In the genomic region with DNA sequence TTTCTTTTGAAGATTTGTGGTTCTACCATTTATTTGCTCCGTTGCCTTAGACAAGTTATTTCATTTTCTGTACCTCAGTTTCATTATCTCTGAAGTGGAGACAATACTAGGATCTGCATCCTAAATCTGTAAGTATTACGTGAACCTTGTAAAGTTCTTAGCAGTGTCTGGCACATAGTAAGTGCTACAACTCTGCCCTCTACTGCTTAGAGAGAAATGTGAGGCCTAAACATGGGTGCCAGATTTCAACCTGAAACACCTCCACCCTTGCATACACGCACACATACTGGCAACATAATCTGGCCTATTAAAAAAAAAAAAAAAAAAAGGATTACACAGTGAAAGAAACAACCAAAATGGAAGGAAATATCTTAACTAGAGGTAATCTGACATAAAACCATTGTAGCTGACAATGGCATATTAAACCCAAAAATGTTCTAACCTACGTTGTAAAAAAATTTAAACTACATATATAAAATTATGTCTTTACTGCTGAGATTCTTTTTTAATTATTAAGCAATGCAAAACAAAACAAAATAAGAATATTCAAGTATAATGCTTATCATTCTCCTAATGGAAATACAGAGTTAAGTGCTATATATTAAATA, we compare ENCODE assay signal across 8 cellular contexts.
DNase-seq lines count a peak whose midpoint lies in the region; ATAC-seq and TF ChIP-seq lines count a peak whose summit lies in the region.

No MANE protein-coding gene starts in this region.

- ATAC-seq in GM18858 (IDR thresholded peaks at IDR 0.05; ENCODE audit: unreplicated experiment): peak; percentile 49
- ATAC-seq in HG03378 (IDR thresholded peaks at IDR 0.05; ENCODE audit: unreplicated experiment): peak; percentile 80
- peak; percentile 65 to 77 for ATAC-seq in left cardiac atrium

- TF ChIP-seq CTCF in AG09309 (IDR thresholded peaks at IDR 0.05; ENCODE audit: control insufficient read depth, insufficient read depth, low read depth, low read length, missing control alignments): peak; percentile 74

- intact Hi-C loops in left cardiac atrium (cut with DNase I): loop anchor here (5.0 to 10.0 kb wide), 2 partner anchors 132 to 219 kb away; partner anchors contain the start of gene MAP2 (in 1 of the 2)

- no peak overlapping the region for H3K4me3 ChIP-seq in AG09309 (ENCODE audit: control insufficient read depth, low read depth, low read length)

- DNase-seq in AG09309 (ENCODE audit: low read depth) (peak; percentile 32), RKO (ENCODE audit: low spot score) (peak; percentile 43), left cardiac atrium (no peak), KG1 (lab: John Stamatoyannopoulos, UW) (no peak), Kasumi-1 (lab: John Stamatoyannopoulos, UW) (no peak)
- DNase-seq in stimulated activated naive CD4-positive, alpha-beta T cell treated with Interleukin-2 at 50 U/mL for 16 hours (lab: John Stamatoyannopoulos, UW): no peak

Comparison
In these comparisons a context has a peak if more than half of its experiments do, and no peak if none do; other contexts are left out.
1. DNase-seq: peak in AG09309 (single experiment) and RKO (single experiment); none in left cardiac atrium (single experiment), stimulated activated naive CD4-positive, alpha-beta T cell treated with Interleukin-2 at 50 U/mL for 16 hours (single experiment), KG1 (single experiment) and Kasumi-1 (0 of 2).
2. Peak in every context shown above with its lines, with median percentiles within 50 percentile points of each other: ATAC-seq.